ENCODE assay signal across 7 cellular contexts in genomic region chr10:121296378-121296777, GRCh38.
"Had no signal": no experiment of that assay in that cellular context is flagged by ENCODE, and none has a peak within 500 bp of the region (broad histone marks: within the 10 kb centered on the region; RNA-seq: fewer than 3 reads in every experiment).

No MANE protein-coding gene starts in this region.

- H3K9ac ChIP-seq: GM23248 had no signal

- DNase-seq: GM23248, GOT3, H7, HFFc6, IMR-90 had no signal

- H3K27ac Mint-ChIP-seq: HFFc6 had no signal

- H3K36me3 ChIP-seq: HAP-1 had no signal

- H3K4me3 Mint-ChIP-seq: HFFc6 had no signal

- H3K4me3 ChIP-seq: GM23248, HAP-1 had no signal

- H3K4me1 ChIP-seq: HAP-1 had no signal

- H3K9me3 ChIP-seq: HAP-1 had no signal

- ATAC-seq: HCT116 had no signal

- H3K27ac ChIP-seq: GM23248 had no signal
